In genomic region chr2:100641115-100641415, GRCh38 we compare ENCODE assay signal across 20 cellular contexts.
DNase-seq lines count a peak whose midpoint lies in the region; ATAC-seq and TF ChIP-seq lines count a peak whose summit lies in the region.
"Had no signal": no experiment of that assay in that cellular context is flagged by ENCODE, and none has a peak within 500 bp of the region (broad histone marks: within the 10 kb centered on the region; RNA-seq: fewer than 3 reads in every experiment).

No MANE protein-coding gene starts in this region.

- no peaks in the 10 kb centered on the region for H3K9me2 ChIP-seq in PC-3 (replicated peaks; ENCODE audit: low read length)

- POLR2A ChIA-PET in CD8-positive, alpha-beta T cell (lab: Charles Lee), result no interaction called here
- POLR2A ChIA-PET in WTC11 (lab: Charles Lee), result no interaction called here
- POLR2A ChIA-PET in PC-3 (lab: Charles Lee; ENCODE audit: unreplicated experiment), result no interaction called here

- ATAC-seq in CD8-positive, alpha-beta T cell, result no peak
- ATAC-seq in WTC11 (no peak), heart right ventricle (no peak), HG02885 (IDR thresholded peaks at IDR 0.05; ENCODE audit: poor library complexity, unreplicated experiment) (no peak), PC-3 (no peak)

- no peak overlapping the region for H3K4me3 Mint-ChIP-seq in CD8-positive, alpha-beta T cell
- H3K4me3 Mint-ChIP-seq in WTC11, result no peak overlapping the region
- H3K4me3 Mint-ChIP-seq in CD14-positive monocyte, result no peak overlapping the region

- no peaks in the 10 kb centered on the region for H3K9me3 ChIP-seq in CD8-positive, alpha-beta T cell (ENCODE audit: low read length)
- H3K9me3 ChIP-seq in heart right ventricle (no peaks in the 10 kb centered on the region), PC-3 (ENCODE audit: low read length) (no peaks in the 10 kb centered on the region)
- H3K9me3 ChIP-seq: Peyer's patch had no signal

- H3K4me1 Mint-ChIP-seq in CD8-positive, alpha-beta T cell (ENCODE audit: low read depth), result peaks cover 54% of the 10 kb centered on the region
- H3K4me1 Mint-ChIP-seq in WTC11 (peaks cover 43% of the 10 kb centered on the region), CD14-positive monocyte (peaks cover 7% of the 10 kb centered on the region)

- H3K27ac ChIP-seq in CD8-positive, alpha-beta T cell (ENCODE audit: low read depth, low read length), result no peak overlapping the region
- H3K27ac ChIP-seq in heart right ventricle (no peak overlapping the region), PC-3 (ENCODE audit: low read length) (no peak overlapping the region)
- H3K27ac ChIP-seq: Peyer's patch had no signal

- no peaks in the 10 kb centered on the region for H3K36me3 Mint-ChIP-seq in CD8-positive, alpha-beta T cell
- H3K36me3 Mint-ChIP-seq in WTC11 (peaks cover 6% of the 10 kb centered on the region; the same call in 1 of the 2 replicates), CD14-positive monocyte (no peaks in the 10 kb centered on the region)

- no peaks in the 10 kb centered on the region for H3K27me3 ChIP-seq in CD8-positive, alpha-beta T cell (ENCODE audit: insufficient read depth, low read length)
- peaks cover 0 to 12% (median 0%) of the 10 kb centered on the region in 7 donors for H3K27me3 ChIP-seq in heart right ventricle
- H3K27me3 ChIP-seq in PC-3 (ENCODE audit: low read length), result peaks cover 15% of the 10 kb centered on the region
- H3K27me3 ChIP-seq: Peyer's patch had no signal

- H3K9ac ChIP-seq in PC-3 (ENCODE audit: low read length), result no peak overlapping the region

- BruUV-seq in PC-3 (replicated peaks; lab: Mats Ljungman, UMichigan), result no TSS peak

- no peaks in the 10 kb centered on the region for H4K20me1 ChIP-seq in PC-3 (ENCODE audit: low read length)

- no peaks in the 10 kb centered on the region for H3K27me3 Mint-ChIP-seq in CD8-positive, alpha-beta T cell (ENCODE audit: low read depth)
- H3K27me3 Mint-ChIP-seq in WTC11 (ENCODE audit: low read depth), result no peaks in the 10 kb centered on the region; the same call in 1 of the 2 replicates
- H3K27me3 Mint-ChIP-seq in CD14-positive monocyte (ENCODE audit: low read depth in 3 of 3), result peaks cover 5 to 18% (median 12%) of the 10 kb centered on the region in 3 donors

- peaks cover 35% of the 10 kb centered on the region for H3K4me1 ChIP-seq in CD8-positive, alpha-beta T cell (ENCODE audit: insufficient read depth, low read length)
- H3K4me1 ChIP-seq in heart right ventricle (peaks cover 0 to 7% (median 0%) of the 10 kb centered on the region in 9 donors), PC-3 (ENCODE audit: insufficient read depth, low read length) (no peaks in the 10 kb centered on the region)
- H3K4me1 ChIP-seq: Peyer's patch had no signal

- intact Hi-C loops in CD8-positive, alpha-beta T cell (cut with DNase I, micrococcal nuclease), result loop anchor here (5.0 kb wide), 1 partner anchor 59 kb away; no protein-coding TSS in a partner anchor
- intact Hi-C loops in CD14-positive monocyte (cut with micrococcal nuclease) (no loop called here), heart right ventricle (cut with DNase I) (no loop called here), PC-3 (cut with micrococcal nuclease) (no loop called here)

- H3K79me2 ChIP-seq in PC-3 (ENCODE audit: low read length), result no peaks in the 10 kb centered on the region

- no peaks in the 10 kb centered on the region for H3K36me3 ChIP-seq in CD8-positive, alpha-beta T cell (ENCODE audit: insufficient read depth, low read length)
- H3K36me3 ChIP-seq in heart right ventricle (no peaks in the 10 kb centered on the region), PC-3 (ENCODE audit: low read depth, low read length) (no peaks in the 10 kb centered on the region)
- H3K36me3 ChIP-seq: Peyer's patch had no signal

- no peak for TF ChIP-seq CTCF in CD8-positive, alpha-beta T cell (IDR thresholded peaks at IDR 0.05)
- no peak for TF ChIP-seq CTCF in WTC11 (IDR thresholded peaks at IDR 0.05)
- no peak for TF ChIP-seq CTCF in CD14-positive monocyte (IDR thresholded peaks at IDR 0.05)
- TF ChIP-seq CTCF in heart right ventricle (IDR thresholded peaks at IDR 0.05), result no peak
- no peak for TF ChIP-seq CTCF in PC-3 (conservative IDR thresholded peaks at IDR 0.05; ENCODE audit: low read depth, low read length)

- H3F3A ChIP-seq in PC-3 (ENCODE audit: low read length, unreplicated experiment), result no peaks in the 10 kb centered on the region

- no peak overlapping the region for H3K4me3 ChIP-seq in CD8-positive, alpha-beta T cell (ENCODE audit: low read depth, low read length)
- no peak overlapping the region for H3K4me3 ChIP-seq in heart right ventricle
- no peak overlapping the region for H3K4me3 ChIP-seq in PC-3 (ENCODE audit: low read length)
- H3K4me3 ChIP-seq: Peyer's patch had no signal

- no peak for DNase-seq in CD8-positive, alpha-beta T cell
- no peak for DNase-seq in WTC11 (ENCODE audit: low spot score)
- peak; percentile 29 for DNase-seq in left kidney (ENCODE audit: low read depth, low spot score)
- DNase-seq in retina, result peak; percentile 50
- no peak for DNase-seq in CD14-positive monocyte (ENCODE audit: low spot score)
- no peak for DNase-seq in heart right ventricle
- DNase-seq in PC-3, result no peak
- DNase-seq: EL, GF-D8, H7, Karpas-422, NCI-H1048, NCI-H1417 treated with DMSO at 0.1 percent for 48 hours, NCI-H187, NCI-H2107, NCI-H226, NCI-H524, NCI-H82, Peyer's patch had no signal

- H3K9me3 Mint-ChIP-seq in CD8-positive, alpha-beta T cell, result no peaks in the 10 kb centered on the region
- peaks cover 12% of the 10 kb centered on the region for H3K9me3 Mint-ChIP-seq in WTC11
- peaks cover 0 to 8% (median 2%) of the 10 kb centered on the region in 7 donors for H3K9me3 Mint-ChIP-seq in CD14-positive monocyte

- H3K4me2 ChIP-seq in PC-3 (ENCODE audit: low read length), result no peak overlapping the region

- CTCF ChIA-PET in CD8-positive, alpha-beta T cell (lab: Charles Lee), result interaction anchor here (0.6 to 2.6 kb wide), 2 partner anchors 10 to 30 kb away, joined by 3 to 9 read pairs; no protein-coding TSS in a partner anchor
- CTCF ChIA-PET in WTC11 (lab: Charles Lee), result interaction anchor here (0.9 to 2.9 kb wide), 2 partner anchors 12 to 31 kb away, joined by 3 to 13 read pairs; no protein-coding TSS in a partner anchor
- CTCF ChIA-PET in PC-3 (lab: Charles Lee), result no interaction called here

- WGBS in heart right ventricle, 2 donors, result 85 to 89% methylated on average over 11 of the region's 11 CpGs

- H2AFZ ChIP-seq in PC-3 (ENCODE audit: low read length), result no peak overlapping the region

- peak overlapping the region; percentile 42 for H3K27ac Mint-ChIP-seq in CD8-positive, alpha-beta T cell
- peak overlapping the region; percentile 12; the same call in 1 of the 2 replicates for H3K27ac Mint-ChIP-seq in WTC11
- no peak overlapping the region for H3K27ac Mint-ChIP-seq in CD14-positive monocyte

TF ChIP-seq in WTC11, 78 proteins besides CTCF, POLR2A, EP300 and RAD21 (continues in another document):
- TF ChIP-seq FOXP1 (CRISPR knock-in tag; IDR thresholded peaks at IDR 0.05; ENCODE audit: borderline replicate concordance) (no peak), FOXJ3 (CRISPR knock-in tag; IDR thresholded peaks at IDR 0.05; ENCODE audit: borderline replicate concordance) (no peak), ZNF219 (CRISPR knock-in tag; IDR thresholded peaks at IDR 0.05; ENCODE audit: borderline replicate concordance) (no peak), FOXK1 (CRISPR knock-in tag; IDR thresholded peaks at IDR 0.05) (no peak), MAX (CRISPR knock-in tag; IDR thresholded peaks at IDR 0.05) (no peak)
- TF ChIP-seq, protein P1, sequence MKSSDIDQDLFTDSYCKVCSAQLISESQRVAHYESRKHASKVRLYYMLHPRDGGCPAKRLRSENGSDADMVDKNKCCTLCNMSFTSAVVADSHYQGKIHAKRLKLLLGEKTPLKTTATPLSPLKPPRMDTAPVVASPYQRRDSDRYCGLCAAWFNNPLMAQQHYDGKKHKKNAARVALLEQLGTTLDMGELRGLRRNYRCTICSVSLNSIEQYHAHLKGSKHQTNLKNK (CRISPR knock-in tag; IDR thresholded peaks at IDR 0.05), result no peak
- TF ChIP-seq, protein P2, sequence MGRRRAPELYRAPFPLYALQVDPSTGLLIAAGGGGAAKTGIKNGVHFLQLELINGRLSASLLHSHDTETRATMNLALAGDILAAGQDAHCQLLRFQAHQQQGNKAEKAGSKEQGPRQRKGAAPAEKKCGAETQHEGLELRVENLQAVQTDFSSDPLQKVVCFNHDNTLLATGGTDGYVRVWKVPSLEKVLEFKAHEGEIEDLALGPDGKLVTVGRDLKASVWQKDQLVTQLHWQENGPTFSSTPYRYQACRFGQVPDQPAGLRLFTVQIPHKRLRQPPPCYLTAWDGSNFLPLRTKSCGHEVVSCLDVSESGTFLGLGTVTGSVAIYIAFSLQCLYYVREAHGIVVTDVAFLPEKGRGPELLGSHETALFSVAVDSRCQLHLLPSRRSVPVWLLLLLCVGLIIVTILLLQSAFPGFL (CRISPR knock-in tag; IDR thresholded peaks at IDR 0.05; ENCODE audit: borderline replicate concordance), result no peak

Comparison
In these comparisons a context has a peak if more than half of its experiments do, and no peak if none do; other contexts are left out.
1. DNase-seq: peak in left kidney (single experiment) and retina (single experiment); none in CD8-positive, alpha-beta T cell (0 of 7), WTC11 (single experiment), CD14-positive monocyte (single experiment), heart right ventricle (0 of 2) and PC-3 (single experiment).
2. H3K27ac Mint-ChIP-seq: peak in CD8-positive, alpha-beta T cell (single experiment) and WTC11 (single experiment); none in CD14-positive monocyte (0 of 7).
3. intact Hi-C loops: an anchor here in CD8-positive, alpha-beta T cell (5.0 kb wide); none called in CD14-positive monocyte, heart right ventricle and PC-3.